Comparison of ENCODE assay signal across 8 cellular contexts in the genomic region with DNA sequence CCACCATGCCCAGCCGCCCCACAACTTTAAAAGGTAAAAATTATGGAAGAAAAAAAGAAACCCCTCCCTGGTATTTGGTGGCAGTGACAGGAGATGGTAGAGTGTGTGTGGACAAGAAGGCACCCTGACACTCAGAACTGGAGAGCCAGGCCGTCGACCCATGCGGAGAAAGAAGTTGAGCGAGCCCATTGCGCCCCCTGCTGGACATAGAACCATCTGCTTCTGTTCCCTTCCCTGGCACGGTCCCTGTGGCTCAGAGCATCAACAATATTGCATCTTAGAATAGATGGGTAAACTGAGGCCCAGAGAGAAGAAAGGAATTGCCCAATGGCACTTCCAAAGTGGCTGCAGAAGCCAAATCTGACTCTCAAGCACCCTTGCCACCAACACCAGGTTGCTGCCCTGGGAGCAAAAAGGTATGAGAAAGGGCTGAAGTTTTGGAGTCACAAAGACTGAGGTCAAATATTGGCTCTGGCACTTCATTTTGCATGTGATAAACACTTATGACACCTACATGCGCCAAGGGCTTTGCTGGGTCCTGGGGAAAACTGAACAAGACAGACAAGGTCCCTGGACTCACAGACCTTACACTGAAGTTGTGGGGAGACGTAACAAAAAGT. TPM values are rescaled to one million over a fixed set of nuclear protein-coding genes. Genes with fewer than 3 reads are reported as not detected.
A peak's percentile ranks its signal among the peaks of the same experiment; 100 is the strongest.
DNase-seq lines count a peak whose midpoint lies in the region; ATAC-seq and TF ChIP-seq lines count a peak whose summit lies in the region.

No MANE protein-coding gene starts in this region.

- TF ChIP-seq CTCF in right atrium auricular region (IDR thresholded peaks at IDR 0.05), result peak; percentile 77 to 82
- TF ChIP-seq CTCF in gastrocnemius medialis (IDR thresholded peaks at IDR 0.05 in 4 of 5, conservative IDR thresholded peaks at IDR 0.05 in 1 of 5), result peak; percentile 54 to 85 (median 78)

- ATAC-seq in gastrocnemius medialis (peak; percentile 54 to 89), GM21526 (IDR thresholded peaks at IDR 0.05; ENCODE audit: low FRiP score, unreplicated experiment) (no peak)

- H3K4me3 ChIP-seq in right atrium auricular region, result no peak overlapping the region
- H3K4me3 ChIP-seq in gastrocnemius medialis, result no peak overlapping the region

- DNase-seq in G401 (ENCODE audit: low spot score) (peak; percentile 89), NCI-H1105 treated with DMSO at 0.1 percent for 48 hours (lab: John Stamatoyannopoulos, UW) (peak; percentile 81), T-helper 1 cell (peak; percentile 32 to 69 (median 55)), amniotic epithelial cell (ENCODE audit: low read depth) (peak; percentile 56), right atrium auricular region (ENCODE audit: low spot score) (peak; percentile 76), gastrocnemius medialis (peak; percentile 41 to 57), GF-D8 (lab: John Stamatoyannopoulos, UW) (no peak)

- H3K27ac ChIP-seq in right atrium auricular region, result no peak overlapping the region
- no peak overlapping the region for H3K27ac ChIP-seq in gastrocnemius medialis

- TF ChIP-seq POLR2A in gastrocnemius medialis (IDR thresholded peaks at IDR 0.05), result no peak

- intact Hi-C loops in gastrocnemius medialis (cut with DNase I; ENCODE audit: low total_unique reads), result loop anchor here (1.0 kb wide), 1 partner anchor 22 kb away; no protein-coding TSS in a partner anchor

- H3K9me3 ChIP-seq in right atrium auricular region, result no peaks in the 10 kb centered on the region
- no peaks in the 10 kb centered on the region for H3K9me3 ChIP-seq in gastrocnemius medialis

- peaks cover 4% of the 10 kb centered on the region for H3K36me3 ChIP-seq in right atrium auricular region
- H3K36me3 ChIP-seq in gastrocnemius medialis, result peaks cover 0 to 16% of the 10 kb centered on the region in 2 donors

- no peaks in the 10 kb centered on the region for H3K4me1 ChIP-seq in right atrium auricular region
- no peaks in the 10 kb centered on the region for H3K4me1 ChIP-seq in gastrocnemius medialis

- in situ Hi-C loops in G401 (cut with HindIII; ENCODE audit: low sequenced_read_pairs) (no loop called here), gastrocnemius medialis (cut with MboI; ENCODE audit: low sequenced_read_pairs in 4 of 4) (no loop called here)

- H3K27me3 ChIP-seq in right atrium auricular region (no peaks in the 10 kb centered on the region), gastrocnemius medialis (no peaks in the 10 kb centered on the region)

RNA-seq across cellular contexts. Expression of a gene that starts 8.6 kb away (rescaled TPM):
- total RNA-seq in G401 (2014; rRNA removed; shearing (Covaris generic)), result 129 and 148 TPM in 2 replicates
- total RNA-seq in right atrium auricular region (10 to 100 TPM; 33.1 to 54.4 TPM), gastrocnemius medialis (10 to 100 TPM; 35.1 to 64.1 (median 52.5) TPM)

RNA-seq across cellular contexts. Expression of a gene that starts 9.3 kb away (rescaled TPM):
- not detected in 2 replicates for total RNA-seq in G401 (2014; rRNA removed; shearing (Covaris generic))
- total RNA-seq in right atrium auricular region (under 1 TPM in 1 of 2 donors, not detected in 1; 0.19 TPM), gastrocnemius medialis (not detected)

RNA-seq across cellular contexts. Expression of a gene that starts 36.6 kb away (rescaled TPM):
- 10.2 and 13.7 TPM in 2 replicates for total RNA-seq in G401 (2014; rRNA removed; shearing (Covaris generic))
- total RNA-seq in right atrium auricular region (10 to 100 TPM; 12.7 to 20.7 TPM), gastrocnemius medialis (10 to 100 TPM; 26.1 to 55.9 (median 37.3) TPM)

RNA-seq across cellular contexts. Expression of a gene that starts 50.1 kb away (rescaled TPM):
- total RNA-seq in G401 (2014; rRNA removed; shearing (Covaris generic)), result 140 and 160 TPM in 2 replicates
- 10 to 100 TPM in 1 of 2 donors, 1 to 10 TPM in 1; 8.2 to 11.1 TPM for total RNA-seq in right atrium auricular region
- 10 to 100 TPM; 28.5 to 58.5 (median 37.4) TPM for total RNA-seq in gastrocnemius medialis

RNA-seq across cellular contexts. Expression of a gene that starts 58.5 kb away (rescaled TPM):
- total RNA-seq in G401 (2014; rRNA removed; shearing (Covaris generic)), result 1.9 and 3.0 TPM in 2 replicates
- 10 to 100 TPM; 16.9 to 19.9 TPM for total RNA-seq in right atrium auricular region
- 100 to 1,000 TPM in 1 of 4 donors, 10 to 100 TPM in 3; 39.2 to 106 (median 70.6) TPM for total RNA-seq in gastrocnemius medialis
